In genomic region chr2:119236796-119237195, GRCh38 we compare ENCODE assay signal across 1 cellular context.
A peak's percentile ranks its signal among the peaks of the same experiment; 100 is the strongest.
TF ChIP-seq lines count a peak whose summit lies in the region.

No MANE protein-coding gene starts in this region.

TF ChIP-seq in HepG2, 621 proteins besides CTCF, POLR2A, EP300 and RAD21 (continued from another document):
- no peak for TF ChIP-seq KLF15 (CRISPR knock-in tag; IDR thresholded peaks at IDR 0.05; ENCODE audit: borderline replicate concordance)
- TF ChIP-seq ZSCAN21 (CRISPR knock-in tag; IDR thresholded peaks at IDR 0.05; ENCODE audit: borderline replicate concordance), result no peak
- no peak for TF ChIP-seq TBL1XR1 (IDR thresholded peaks at IDR 0.05; ENCODE audit: borderline replicate concordance, low read length, partially characterized antibody)
- TF ChIP-seq HOXA9 (CRISPR knock-in tag; IDR thresholded peaks at IDR 0.05; ENCODE audit: borderline replicate concordance), result no peak
- TF ChIP-seq GMEB1 (CRISPR knock-in tag; IDR thresholded peaks at IDR 0.05; ENCODE audit: borderline replicate concordance), result no peak
- peak; percentile 30; the same call in 1 of the 2 replicates for TF ChIP-seq PAXIP1 (CRISPR knock-in tag; conservative IDR thresholded peaks at IDR 0.05)
- no peak for TF ChIP-seq ZNF225 (CRISPR knock-in tag; IDR thresholded peaks at IDR 0.05)
- 0 out of 2 replicates have a peak, but pooled peaks have one; percentile 26 for TF ChIP-seq TOPORS (CRISPR knock-in tag; IDR thresholded peaks at IDR 0.05)
- TF ChIP-seq RARA (CRISPR knock-in tag; IDR thresholded peaks at IDR 0.05), result no peak
- no peak for TF ChIP-seq ZSCAN12 (CRISPR knock-in tag; IDR thresholded peaks at IDR 0.05)
- no peak for TF ChIP-seq HDAC6 (IDR thresholded peaks at IDR 0.05; ENCODE audit: low read depth, low read length)
- TF ChIP-seq SOX6 (IDR thresholded peaks at IDR 0.05), result no peak
- 0 out of 2 replicates have a peak, but pooled peaks have one; percentile 31 for TF ChIP-seq SOX6 (CRISPR knock-in tag; IDR thresholded peaks at IDR 0.05)
- no peak for TF ChIP-seq REXO4 (CRISPR knock-in tag; IDR thresholded peaks at IDR 0.05; ENCODE audit: borderline replicate concordance)
- TF ChIP-seq HNRNPL (IDR thresholded peaks at IDR 0.05; ENCODE audit: low read depth, low read length), result no peak
- TF ChIP-seq SMYD3 (CRISPR knock-in tag; IDR thresholded peaks at IDR 0.05), result no peak
